ENCODE assay signal across 8 cellular contexts in genomic region chr11:10314199-10315072, GRCh38. TPM values are rescaled to one million over a fixed set of nuclear protein-coding genes. Genes with fewer than 3 reads are reported as not detected.
DNase-seq lines count a peak whose midpoint lies in the region; ATAC-seq and TF ChIP-seq lines count a peak whose summit lies in the region.

No MANE protein-coding gene starts in this region.

- no peak overlapping the region for H2AFZ ChIP-seq in SK-N-SH (ENCODE audit: low read depth)

- intact Hi-C loops in left ventricle myocardium superior (cut with micrococcal nuclease), result no loop called here

- H3F3A ChIP-seq in SK-N-SH (replicated peaks; ENCODE audit: insufficient read depth), result peaks cover 2% of the 10 kb centered on the region

- H3K4me2 ChIP-seq in SK-N-SH, result no peak overlapping the region

- H3K4me3 ChIP-seq in SK-N-SH (ENCODE audit: low read depth in 2 of 2, low read length in 1 of 2), result no peak overlapping the region

- POLR2A ChIA-PET in GM10248 (lab: Yijun Ruan, JAX) (interaction anchor here (0.7 kb wide), 1 partner anchor 15 kb away, joined by 3 read pairs; no protein-coding TSS in a partner anchor), SK-N-SH (lab: Yijun Ruan, JAX) (interaction anchor here (1.0 kb wide), 1 partner anchor 10 kb away, joined by 3 read pairs; no protein-coding TSS in a partner anchor)

- H3K27ac ChIP-seq in SK-N-SH (ENCODE audit: low read depth in 2 of 2, low read length in 1 of 2), result no peak overlapping the region

- no peaks in the 10 kb centered on the region for H3K79me2 ChIP-seq in SK-N-SH (ENCODE audit: insufficient read depth)

- TF ChIP-seq CTCF in GM10248 (IDR thresholded peaks at IDR 0.05; ENCODE audit: control extremely low read depth, extremely low read depth, low read depth, missing control alignments) (no peak), SK-N-SH (IDR thresholded peaks at IDR 0.05) (no peak)

- TF ChIP-seq EP300 in SK-N-SH (IDR thresholded peaks at IDR 0.05; ENCODE audit: borderline replicate concordance in 1 of 2, low read depth in 1 of 2, low read length in 1 of 2), result no peak

- 78% methylated on average over 8 of the region's 8 CpGs for WGBS in SK-N-SH (ENCODE audit: low lambda C conversion rate)

- CTCF ChIA-PET in GM10248 (lab: Yijun Ruan, JAX) (interaction anchor here (0.6 to 7.7 kb wide), 12 partner anchors 7 to 557 kb away, joined by 3 to 86 read pairs (median 3); partner anchors contain the start of genes ADM and RNF141), SK-N-SH (lab: Yijun Ruan, JAX) (interaction anchor here (0.9 to 2.0 kb wide), 8 partner anchors 8 to 556 kb away, joined by 3 to 11 read pairs (median 4); partner anchors contain the start of gene ADM)

- H3K9me3 ChIP-seq in SK-N-SH, result no peaks in the 10 kb centered on the region

- H3K9ac ChIP-seq in SK-N-SH, result no peak overlapping the region

- ATAC-seq in GM19463 (IDR thresholded peaks at IDR 0.05; ENCODE audit: unreplicated experiment), result peak; percentile 53
- ATAC-seq in HG03460 (IDR thresholded peaks at IDR 0.05; ENCODE audit: unreplicated experiment), result peak; percentile 80
- peak; percentile 39 for ATAC-seq in left ventricle myocardium superior

- H3K9me2 ChIP-seq in SK-N-SH, result no peaks in the 10 kb centered on the region

- DNase-seq in GM10248 (ENCODE audit: extremely low spot score) (peak; percentile 51), SK-N-SH (no peak), left ventricle myocardium superior (no peak), HK-2 (ENCODE audit: unreplicated experiment) (no peak), NCI-H128 (lab: John Stamatoyannopoulos, UW; ENCODE audit: unreplicated experiment) (no peak)
- no peak for DNase-seq in activated effector memory CD4-positive, alpha-beta T cell treated with anti-CD3 and anti-CD28 coated beads, Interleukin-2, amount 50 U/mL, for 16 hours

- H3K27me3 ChIP-seq in SK-N-SH (ENCODE audit: insufficient read depth), result no peaks in the 10 kb centered on the region

- no peaks in the 10 kb centered on the region for H4K20me1 ChIP-seq in SK-N-SH (ENCODE audit: insufficient read depth)

- peaks cover 0 to 25% of the 10 kb centered on the region in 2 experiments; a peak in 2 of 4 replicates for H3K4me1 ChIP-seq in SK-N-SH (ENCODE audit: control insufficient read depth in 1 of 2, insufficient read depth in 2 of 2, low read depth in 1 of 2, low read length in 1 of 2)

- TF ChIP-seq RAD21 in SK-N-SH (IDR thresholded peaks at IDR 0.05; ENCODE audit: low read length), result no peak

- H3K36me3 ChIP-seq in SK-N-SH (replicated peaks in 1 of 2; ENCODE audit: control insufficient read depth in 1 of 2, insufficient read depth in 2 of 2, low read length in 1 of 2), result no peaks in the 10 kb centered on the region

TF ChIP-seq in SK-N-SH, 30 proteins besides CTCF, POLR2A, EP300 and RAD21:
- TF ChIP-seq RFX5 (IDR thresholded peaks at IDR 0.05; ENCODE audit: low read length), result peak; percentile 99
- no peak for TF ChIP-seq MEF2A (IDR thresholded peaks at IDR 0.05; ENCODE audit: borderline replicate concordance, low read depth)
- no peak for TF ChIP-seq FOSL2 (IDR thresholded peaks at IDR 0.05; ENCODE audit: borderline replicate concordance, low read depth)
- no peak for TF ChIP-seq TEAD4 (IDR thresholded peaks at IDR 0.05; ENCODE audit: borderline replicate concordance, insufficient read depth)
- TF ChIP-seq, protein P1, sequence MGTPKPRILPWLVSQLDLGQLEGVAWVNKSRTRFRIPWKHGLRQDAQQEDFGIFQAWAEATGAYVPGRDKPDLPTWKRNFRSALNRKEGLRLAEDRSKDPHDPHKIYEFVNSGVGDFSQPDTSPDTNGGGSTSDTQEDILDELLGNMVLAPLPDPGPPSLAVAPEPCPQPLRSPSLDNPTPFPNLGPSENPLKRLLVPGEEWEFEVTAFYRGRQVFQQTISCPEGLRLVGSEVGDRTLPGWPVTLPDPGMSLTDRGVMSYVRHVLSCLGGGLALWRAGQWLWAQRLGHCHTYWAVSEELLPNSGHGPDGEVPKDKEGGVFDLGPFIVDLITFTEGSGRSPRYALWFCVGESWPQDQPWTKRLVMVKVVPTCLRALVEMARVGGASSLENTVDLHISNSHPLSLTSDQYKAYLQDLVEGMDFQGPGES (IDR thresholded peaks at IDR 0.05; ENCODE audit: low read depth, low read length), result no peak

RNA-seq across cellular contexts. Expression of gene ADM, which starts 9.6 kb away (rescaled TPM):
- polyA plus RNA-seq in SK-N-SH (2012; rRNA removed), result 35.4 and 50.6 TPM in 2 replicates
- polyA plus RNA-seq in SK-N-SH (2012; cell fraction: cytosol; rRNA removed), result 26.5 and 32.6 TPM in 2 replicates
- polyA plus RNA-seq in SK-N-SH (2012; cell fraction: nucleus; rRNA removed), result 75.7 and 120 TPM in 2 replicates
- total RNA-seq in left ventricle myocardium superior, result 23.4 TPM

RNA-seq across cellular contexts. Expression of gene SBF2, which starts 20.4 kb away (rescaled TPM):
- 23.0 and 36.4 TPM in 2 replicates for polyA plus RNA-seq in SK-N-SH (2012; rRNA removed)
- polyA plus RNA-seq in SK-N-SH (2012; cell fraction: cytosol; rRNA removed), result 25.1 and 28.5 TPM in 2 replicates
- 25.4 and 58.1 TPM in 2 replicates for polyA plus RNA-seq in SK-N-SH (2012; cell fraction: nucleus; rRNA removed)
- total RNA-seq in left ventricle myocardium superior, result 17.9 TPM
